Comparison of ENCODE assay signal across 14 cellular contexts in genomic region chr19:19139876-19140229, GRCh38. TPM values are rescaled to one million over a fixed set of nuclear protein-coding genes. Genes with fewer than 3 reads are reported as not detected.
DNase-seq lines count a peak whose midpoint lies in the region; ATAC-seq and TF ChIP-seq lines count a peak whose summit lies in the region.
"Had no signal": no experiment of that assay in that cellular context is flagged by ENCODE, and none has a peak within 500 bp of the region (broad histone marks: within the 10 kb centered on the region; RNA-seq: fewer than 3 reads in every experiment).

No MANE protein-coding gene starts in this region.

- no peak for DNase-seq in left ventricle myocardium inferior
- no peak for DNase-seq in right cardiac atrium
- no peak for DNase-seq in RWPE1 (ENCODE audit: low spot score)
- DNase-seq in endodermal cell, result no peak
- no peak for DNase-seq in spleen
- DNase-seq in KG1 (lab: John Stamatoyannopoulos, UW), result no peak
- no peak for DNase-seq in CD4-positive, alpha-beta memory T cell

- WGBS in right cardiac atrium, result 44% methylated on average over 5 of the region's 5 CpGs
- 40 to 48% methylated on average over 3 to 5 of the region's 5 CpGs for WGBS in endodermal cell (ENCODE audit: insufficient coverage in 1 of 2, insufficient read length in 1 of 2), 2 experiments
- 37 to 53% (median 46%) methylated on average over 3 to 5 of the region's 5 CpGs for WGBS in spleen, 5 donors

- H3K27ac ChIP-seq in left ventricle myocardium inferior (replicated peaks) (no peak overlapping the region), right cardiac atrium (ENCODE audit: low read length) (no peak overlapping the region), RWPE1 (no peak overlapping the region), endodermal cell (ENCODE audit: low read depth, low read length) (no peak overlapping the region), spleen (no peak overlapping the region)
- H3K27ac ChIP-seq in CD4-positive, alpha-beta memory T cell (ENCODE audit: low read depth, low read length), result no peak overlapping the region
- H3K27ac ChIP-seq: BLaER1, prostate gland, SJSA1, suprapubic skin had no signal

- CTCF ChIA-PET in RWPE1 (lab: Yijun Ruan, JAX), result interaction anchor here (0.7 to 1.3 kb wide), 2 partner anchors 8 to 431 kb away, joined by 5 to 6 read pairs; no protein-coding TSS in a partner anchor
- CTCF ChIA-PET in CD4-positive, alpha-beta memory T cell (lab: Charles Lee; ENCODE audit: partially characterized antibody), result interaction anchor here (1.6 to 6.2 kb wide), 4 partner anchors 35 to 221 kb away, joined by 3 to 60 read pairs (median 10); partner anchors contain the start of genes COPE and DDX49

- no peak for TF ChIP-seq POLR2A in spleen (IDR thresholded peaks at IDR 0.05)

- H3K36me3 Mint-ChIP-seq in endodermal cell (ENCODE audit: low read depth), result no peaks in the 10 kb centered on the region
- peaks cover 0 to 1% of the 10 kb centered on the region in 2 donors for H3K36me3 Mint-ChIP-seq in CD4-positive, alpha-beta memory T cell
- H3K36me3 Mint-ChIP-seq: naive thymus-derived CD8-positive, alpha-beta T cell had no signal

- no peak overlapping the region for H3K27ac Mint-ChIP-seq in endodermal cell
- peak overlapping the region in 1 of 7 donors; percentile 75 for H3K27ac Mint-ChIP-seq in CD4-positive, alpha-beta memory T cell

- H3K4me3 ChIP-seq in left ventricle myocardium inferior (no peak overlapping the region), right cardiac atrium (ENCODE audit: low read length) (no peak overlapping the region), endodermal cell (ENCODE audit: low read length) (no peak overlapping the region), spleen (no peak overlapping the region)
- no peak overlapping the region for H3K4me3 ChIP-seq in CD4-positive, alpha-beta memory T cell (ENCODE audit: low read length in 2 of 2)
- H3K4me3 ChIP-seq: BLaER1, HAP-1, prostate gland, SJSA1, suprapubic skin had no signal

- peak; percentile 9 for TF ChIP-seq CTCF in left ventricle myocardium inferior (IDR thresholded peaks at IDR 0.05; ENCODE audit: borderline replicate concordance)
- peak; percentile 72 for TF ChIP-seq CTCF in RWPE1 (conservative IDR thresholded peaks at IDR 0.05; ENCODE audit: low read depth)
- TF ChIP-seq CTCF in endodermal cell (conservative IDR thresholded peaks at IDR 0.05), result peak; percentile 7
- peak in 6 of 11 experiments; percentile 7 to 57 (median 35) for TF ChIP-seq CTCF in spleen (IDR thresholded peaks at IDR 0.05 in 8 of 11, conservative IDR thresholded peaks at IDR 0.05 in 3 of 11)

- no peak overlapping the region for H3K4me3 Mint-ChIP-seq in endodermal cell
- peak overlapping the region in 1 of 8 donors; percentile 41 for H3K4me3 Mint-ChIP-seq in CD4-positive, alpha-beta memory T cell

- H3K4me1 Mint-ChIP-seq in endodermal cell, result peaks cover 14% of the 10 kb centered on the region
- peaks cover 10 to 32% (median 19%) of the 10 kb centered on the region in 4 donors for H3K4me1 Mint-ChIP-seq in CD4-positive, alpha-beta memory T cell

- peaks cover 30% of the 10 kb centered on the region for H3K27me3 Mint-ChIP-seq in endodermal cell (ENCODE audit: insufficient read depth)
- H3K27me3 Mint-ChIP-seq in CD4-positive, alpha-beta memory T cell, result no peaks in the 10 kb centered on the region
- H3K27me3 Mint-ChIP-seq: naive thymus-derived CD8-positive, alpha-beta T cell had no signal

- H3K36me3 ChIP-seq in left ventricle myocardium inferior (no peaks in the 10 kb centered on the region), endodermal cell (ENCODE audit: control insufficient read depth, insufficient read depth, low read length) (no peaks in the 10 kb centered on the region), spleen (no peaks in the 10 kb centered on the region)
- H3K36me3 ChIP-seq in CD4-positive, alpha-beta memory T cell (ENCODE audit: insufficient read depth, low read length), result no peaks in the 10 kb centered on the region
- H3K36me3 ChIP-seq: BLaER1, HAP-1, prostate gland, SJSA1, suprapubic skin had no signal

- intact Hi-C loops in left ventricle myocardium inferior (cut with micrococcal nuclease), result loop anchor here (5.0 kb wide), 1 partner anchor 88 kb away; no protein-coding TSS in a partner anchor
- intact Hi-C loops in right cardiac atrium (cut with DNase I), result loop anchor here (5.0 to 10.0 kb wide), 4 partner anchors 75 to 205 kb away; partner anchors contain the start of gene SLC25A42 (in 2 of the 4)
- intact Hi-C loops in spleen (cut with DNase I; ENCODE audit: low total_unique reads), result loop anchor here (5.0 kb wide), 1 partner anchor 78 kb away; the partner anchor contains the start of gene SLC25A42
- intact Hi-C loops in CD4-positive, alpha-beta memory T cell (cut with micrococcal nuclease), result loop anchor here (1.0 to 5.0 kb wide), 5 partner anchors 52 to 221 kb away; partner anchors contain the start of genes BORCS8, COPE, DDX49 and MAU2

- H3K9me3 ChIP-seq in left ventricle myocardium inferior (replicated peaks) (no peaks in the 10 kb centered on the region), right cardiac atrium (ENCODE audit: control insufficient read depth, low read length) (no peaks in the 10 kb centered on the region), endodermal cell (ENCODE audit: control insufficient read depth, low read length) (no peaks in the 10 kb centered on the region), spleen (no peaks in the 10 kb centered on the region)
- H3K9me3 ChIP-seq in CD4-positive, alpha-beta memory T cell (ENCODE audit: control insufficient read depth in 1 of 2, low read length in 2 of 2), result no peaks in the 10 kb centered on the region
- H3K9me3 ChIP-seq: BLaER1, HAP-1, prostate gland, suprapubic skin had no signal

- POLR2A ChIA-PET in RWPE1 (lab: Yijun Ruan, JAX; ENCODE audit: low non-redundant PET), result no interaction called here
- POLR2A ChIA-PET in CD4-positive, alpha-beta memory T cell (lab: Charles Lee; ENCODE audit: partially characterized antibody), result no interaction called here

- peaks cover 22% of the 10 kb centered on the region for H3K4me1 ChIP-seq in left ventricle myocardium inferior
- no peaks in the 10 kb centered on the region for H3K4me1 ChIP-seq in right cardiac atrium (ENCODE audit: control insufficient read depth, insufficient read depth, low read length)
- H3K4me1 ChIP-seq in endodermal cell (ENCODE audit: control insufficient read depth, insufficient read depth, low read length), result no peaks in the 10 kb centered on the region
- H3K4me1 ChIP-seq in spleen, result peaks cover 0 to 35% (median 22%) of the 10 kb centered on the region in 6 donors
- H3K4me1 ChIP-seq in CD4-positive, alpha-beta memory T cell (ENCODE audit: insufficient read depth, low read length), result peaks cover 26% of the 10 kb centered on the region

- H3K9ac ChIP-seq in endodermal cell (ENCODE audit: extremely low read depth, low read length, poor library complexity, severe bottlenecking), result no peak overlapping the region
- H3K9ac ChIP-seq: BLaER1 had no signal

- no peaks in the 10 kb centered on the region for H3K9me3 Mint-ChIP-seq in endodermal cell
- no peaks in the 10 kb centered on the region for H3K9me3 Mint-ChIP-seq in CD4-positive, alpha-beta memory T cell
- H3K9me3 Mint-ChIP-seq: naive thymus-derived CD8-positive, alpha-beta T cell had no signal

- ATAC-seq in right cardiac atrium (no peak), GM19452 (IDR thresholded peaks at IDR 0.05; ENCODE audit: unreplicated experiment) (no peak)

- H3K27me3 ChIP-seq in left ventricle myocardium inferior (ENCODE audit: low read depth) (no peaks in the 10 kb centered on the region), right cardiac atrium (ENCODE audit: control insufficient read depth, insufficient read depth) (no peaks in the 10 kb centered on the region), endodermal cell (ENCODE audit: control insufficient read depth, insufficient read depth, low read length, poor library complexity, severe bottlenecking) (peaks cover 4% of the 10 kb centered on the region), spleen (replicated peaks in 1 of 7) (no peaks in the 10 kb centered on the region)
- no peaks in the 10 kb centered on the region for H3K27me3 ChIP-seq in CD4-positive, alpha-beta memory T cell (ENCODE audit: insufficient read depth, low read length)
- H3K27me3 ChIP-seq: BLaER1, SJSA1, suprapubic skin had no signal

RNA-seq across cellular contexts. Expression of gene TMEM161A, which starts 1.6 kb away (rescaled TPM):
- 22.9 TPM for total RNA-seq in left ventricle myocardium inferior
- total RNA-seq in right cardiac atrium, result 10 to 100 TPM; 14.0 to 27.0 (median 21.0) TPM
- polyA plus RNA-seq in right cardiac atrium, result 19.5 TPM
- 10 to 100 TPM; 56.1 to 66.6 TPM for total RNA-seq in endodermal cell
- 40.4 TPM for polyA plus RNA-seq in endodermal cell (2013, experiment 1 of 2)
- 37.8 TPM for polyA plus RNA-seq in endodermal cell (2013, experiment 2 of 2)
- total RNA-seq in spleen, result 10 to 100 TPM; 15.1 to 21.9 (median 18.4) TPM
- 10 to 100 TPM; 17.0 to 31.7 (median 26.2) TPM for polyA plus RNA-seq in spleen
- 10 to 100 TPM; 22.5 to 25.1 TPM for total RNA-seq in CD4-positive, alpha-beta memory T cell
- 10 to 100 TPM; 17.0 to 31.2 TPM for polyA plus RNA-seq in CD4-positive, alpha-beta memory T cell

RNA-seq across cellular contexts. Expression of gene MEF2B, which starts 30.2 kb away (rescaled TPM):
- 0.49 TPM for total RNA-seq in left ventricle myocardium inferior
- 1 to 10 TPM in 1 of 4 donors, under 1 TPM in 3; 0.42 to 1.1 (median 0.47) TPM for total RNA-seq in right cardiac atrium
- 0.23 TPM for polyA plus RNA-seq in right cardiac atrium
- total RNA-seq in endodermal cell, result 1 to 10 TPM; 1.2 to 1.6 TPM
- 0.64 TPM for polyA plus RNA-seq in endodermal cell (2013, experiment 1 of 2)
- polyA plus RNA-seq in endodermal cell (2013, experiment 2 of 2), result 0.99 TPM
- 1 to 10 TPM; 2.6 to 7.8 (median 3.6) TPM for total RNA-seq in spleen
- 10 to 100 TPM in 1 of 3 donors, 1 to 10 TPM in 2; 2.2 to 15.5 (median 2.7) TPM for polyA plus RNA-seq in spleen
- total RNA-seq in CD4-positive, alpha-beta memory T cell, result 1 to 10 TPM; 3.1 to 5.2 TPM
- under 1 TPM in 1 of 2 donors, not detected in 1; 0.71 TPM for polyA plus RNA-seq in CD4-positive, alpha-beta memory T cell
- total RNA-seq: prostate gland had no signal

RNA-seq across cellular contexts. Expression of gene BORCS8, which starts 52.1 kb away (rescaled TPM):
- 20.2 TPM for total RNA-seq in left ventricle myocardium inferior
- 10 to 100 TPM; 27.5 to 33.2 (median 31.3) TPM for total RNA-seq in right cardiac atrium
- 30.3 TPM for polyA plus RNA-seq in right cardiac atrium
- 10 to 100 TPM; 22.6 to 34.3 TPM for total RNA-seq in endodermal cell
- 18.4 TPM for polyA plus RNA-seq in endodermal cell (2013, experiment 1 of 2)
- 15.1 TPM for polyA plus RNA-seq in endodermal cell (2013, experiment 2 of 2)
- total RNA-seq in spleen, result 10 to 100 TPM; 14.0 to 52.1 (median 26.0) TPM
- 10 to 100 TPM; 20.5 to 38.8 (median 26.5) TPM for polyA plus RNA-seq in spleen
- 10 to 100 TPM; 36.0 to 41.2 TPM for total RNA-seq in CD4-positive, alpha-beta memory T cell
- 10 to 100 TPM; 24.4 to 29.2 TPM for polyA plus RNA-seq in CD4-positive, alpha-beta memory T cell

RNA-seq across cellular contexts. Expression of gene RFXANK, which starts 52.2 kb away (rescaled TPM):
- total RNA-seq in left ventricle myocardium inferior, result 37.2 TPM
- total RNA-seq in right cardiac atrium, result 10 to 100 TPM; 35.2 to 46.1 (median 44.7) TPM
- 55.0 TPM for polyA plus RNA-seq in right cardiac atrium
- total RNA-seq in endodermal cell, result 100 to 1,000 TPM; 117 to 122 TPM
- 85.2 TPM for polyA plus RNA-seq in endodermal cell (2013, experiment 1 of 2)
- 71.0 TPM for polyA plus RNA-seq in endodermal cell (2013, experiment 2 of 2)
- total RNA-seq in spleen, result 10 to 100 TPM; 47.4 to 78.4 (median 72.6) TPM
- polyA plus RNA-seq in spleen, result 100 to 1,000 TPM; 122 to 139 (median 131) TPM
- 10 to 100 TPM; 69.5 to 77.2 TPM for total RNA-seq in CD4-positive, alpha-beta memory T cell
- polyA plus RNA-seq in CD4-positive, alpha-beta memory T cell, result 10 to 100 TPM; 67.6 to 81.4 TPM

Comparison
In these comparisons a context has a peak if more than half of its experiments do, and no peak if none do; other contexts are left out.
1. CTCF ChIP-seq: peak in every context shown above with its lines; median percentile 72 in RWPE1; 35 in spleen; 9 in left ventricle myocardium inferior; 7 in endodermal cell.